8 cellular contexts compared by ENCODE assay signal in genomic region chr7:47536705-47537611, GRCh38. TPM values are rescaled to one million over a fixed set of nuclear protein-coding genes. Genes with fewer than 3 reads are reported as not detected.
DNase-seq lines count a peak whose midpoint lies in the region; ATAC-seq lines count a peak whose summit lies in the region.

No MANE protein-coding gene starts in this region.

- DNase-seq in EH (ENCODE audit: low read depth) (peak; percentile 87), amniotic stem cell (lab: John Stamatoyannopoulos, UW) (peak; percentile 56), hepatic stellate cell (ENCODE audit: low spot score) (peak; percentile 78), renal cortical epithelial cell (ENCODE audit: low read depth) (peak; percentile 32), NCI-H446 (lab: John Stamatoyannopoulos, UW) (no peak), NCI-H345 treated with DMSO at 0.1 percent for 48 hours (lab: John Stamatoyannopoulos, UW; ENCODE audit: unreplicated experiment) (no peak), occipital lobe (lab: John Stamatoyannopoulos, UW) (no peak)

- ATAC-seq in HG03469 (IDR thresholded peaks at IDR 0.05; ENCODE audit: unreplicated experiment): no peak

RNA-seq across cellular contexts. Expression of gene TNS3, which starts 45.0 kb away (rescaled TPM):
- total RNA-seq in renal cortical epithelial cell (30.4 and 210 TPM in 2 replicates), occipital lobe (7.5 TPM)

Comparison
In these comparisons a context has a peak if more than half of its experiments do, and no peak if none do; other contexts are left out.
1. DNase-seq: peak in EH (single experiment), amniotic stem cell (single experiment), hepatic stellate cell (single experiment) and renal cortical epithelial cell (single experiment); none in NCI-H446 (0 of 2), NCI-H345 treated with DMSO at 0.1 percent for 48 hours (single experiment) and occipital lobe (single experiment).